Comparison of ENCODE assay signal across 13 cellular contexts in the genomic region with DNA sequence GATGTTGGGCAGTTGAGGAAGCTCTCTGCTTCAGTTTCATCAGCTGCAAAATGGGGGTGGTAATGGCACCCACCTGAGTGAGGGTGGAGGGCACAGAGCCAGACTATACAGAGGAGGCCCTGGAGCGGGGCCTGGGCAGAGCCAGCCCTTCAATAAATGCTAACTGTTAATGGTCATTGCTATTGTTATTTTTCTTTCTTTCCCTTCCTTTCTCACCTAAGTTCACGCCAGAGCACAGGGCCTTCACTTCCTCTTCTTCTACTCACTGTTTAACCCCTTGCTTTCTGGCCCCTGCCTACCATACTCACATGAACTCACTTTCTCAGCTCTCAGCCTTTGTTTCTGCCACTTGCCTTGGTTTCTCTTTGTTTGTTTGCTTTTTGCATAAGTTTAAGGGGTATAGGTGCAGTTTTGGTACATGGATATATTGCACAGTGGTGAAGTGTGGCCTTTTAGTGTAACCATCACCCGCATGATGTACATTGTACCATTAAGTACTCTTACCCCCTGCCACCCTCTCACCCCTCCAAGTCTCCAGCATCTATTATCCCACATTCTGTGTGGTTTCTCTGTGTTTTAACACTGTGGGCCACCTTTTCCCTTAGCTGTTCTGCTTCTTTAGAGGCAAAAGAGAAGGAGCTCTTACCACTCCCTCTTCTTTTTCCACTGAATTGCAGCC. TPM values are rescaled to one million over a fixed set of nuclear protein-coding genes. Genes with fewer than 3 reads are reported as not detected.
DNase-seq lines count a peak whose midpoint lies in the region; ATAC-seq and TF ChIP-seq lines count a peak whose summit lies in the region.
"Had no signal": no experiment of that assay in that cellular context is flagged by ENCODE, and none has a peak within 500 bp of the region (broad histone marks: within the 10 kb centered on the region; RNA-seq: fewer than 3 reads in every experiment).

No MANE protein-coding gene starts in this region.

- POLR2A ChIA-PET in GM10248 (lab: Yijun Ruan, JAX), result no interaction called here
- POLR2A ChIA-PET in naive thymus-derived CD4-positive, alpha-beta T cell (lab: Charles Lee), result interaction anchor here (1.9 kb wide), 1 partner anchor 26 kb away, joined by 3 read pairs; no protein-coding TSS in a partner anchor

- H3K27me3 Mint-ChIP-seq in naive thymus-derived CD4-positive, alpha-beta T cell, result peaks cover 0 to 46% (median 0%) of the 10 kb centered on the region in 5 donors
- H3K27me3 Mint-ChIP-seq: activated naive CD8-positive, alpha-beta T cell treated with anti-CD3 and anti-CD28 coated beads, Interleukin-2, amount 50 U/mL, for 24 hours had no signal

- intact Hi-C loops in naive thymus-derived CD4-positive, alpha-beta T cell (cut with micrococcal nuclease), result loop anchor here (10.0 kb wide), 2 partner anchors 345 to 415 kb away; no protein-coding TSS in a partner anchor
- intact Hi-C loops in ovary (cut with DNase I), result loop anchor here in 1 of 4 donors (10.0 kb wide), 1 partner anchor 335 kb away; no protein-coding TSS in a partner anchor

- no peak overlapping the region for H3K4me3 ChIP-seq in naive thymus-derived CD4-positive, alpha-beta T cell (ENCODE audit: low read length)
- no peak overlapping the region for H3K4me3 ChIP-seq in ovary
- H3K4me3 ChIP-seq: esophagus squamous epithelium had no signal

- peaks cover 0 to 14% (median 5%) of the 10 kb centered on the region in 7 donors for H3K4me1 Mint-ChIP-seq in naive thymus-derived CD4-positive, alpha-beta T cell

- CTCF ChIA-PET in GM10248 (lab: Yijun Ruan, JAX), result interaction anchor here (6.1 kb wide), 1 partner anchor 13 kb away, joined by 28 read pairs; no protein-coding TSS in a partner anchor
- CTCF ChIA-PET in naive thymus-derived CD4-positive, alpha-beta T cell (lab: Charles Lee), result interaction anchor here (0.6 kb wide), 1 partner anchor 9 kb away, joined by 4 read pairs; no protein-coding TSS in a partner anchor

- no peak overlapping the region for H3K27ac ChIP-seq in naive thymus-derived CD4-positive, alpha-beta T cell (ENCODE audit: low read depth, low read length)
- H3K27ac ChIP-seq in ovary, result no peak overlapping the region
- H3K27ac ChIP-seq: esophagus squamous epithelium, parathyroid adenoma had no signal

- DNase-seq in GM10248 (ENCODE audit: extremely low spot score) (peak; percentile 53), KBM-7 (peak; percentile 75), dermis blood vessel endothelial cell (peak; percentile 34), CD1c-positive myeloid dendritic cell (ENCODE audit: extremely low spot score) (no peak), ovary (no peak), RKO (ENCODE audit: low spot score) (no peak)
- DNase-seq in naive thymus-derived CD4-positive, alpha-beta T cell, result no peak
- DNase-seq: activated naive CD8-positive, alpha-beta T cell treated with anti-CD3 and anti-CD28 coated beads, Interleukin-2, amount 50 U/mL, for 24 hours; cerebellar nuclear complex; esophagus squamous epithelium; NCI-H446 had no signal

- H3K36me3 Mint-ChIP-seq in naive thymus-derived CD4-positive, alpha-beta T cell, result no peaks in the 10 kb centered on the region

- H3K4me3 Mint-ChIP-seq in naive thymus-derived CD4-positive, alpha-beta T cell, result no peak overlapping the region
- H3K4me3 Mint-ChIP-seq: activated naive CD8-positive, alpha-beta T cell treated with anti-CD3 and anti-CD28 coated beads, Interleukin-2, amount 50 U/mL, for 24 hours had no signal

- no peak for TF ChIP-seq CTCF in GM10248 (IDR thresholded peaks at IDR 0.05; ENCODE audit: control extremely low read depth, extremely low read depth, low read depth, missing control alignments)
- TF ChIP-seq CTCF in ovary (IDR thresholded peaks at IDR 0.05), result no peak

- H3K36me3 ChIP-seq in naive thymus-derived CD4-positive, alpha-beta T cell (ENCODE audit: control insufficient read depth in 2 of 3, insufficient read depth in 3 of 3, low read length in 3 of 3), result no peaks in the 10 kb centered on the region
- no peaks in the 10 kb centered on the region for H3K36me3 ChIP-seq in ovary
- H3K36me3 ChIP-seq: esophagus squamous epithelium had no signal

- in situ Hi-C loops in KBM-7 (cut with MboI; ENCODE audit: low pct_unique_long_range_greater_than_20kb, low sequenced_read_pairs), result no loop called here

- no peaks in the 10 kb centered on the region for H3K4me1 ChIP-seq in naive thymus-derived CD4-positive, alpha-beta T cell (ENCODE audit: control insufficient read depth in 2 of 2, insufficient read depth in 2 of 2, low read length in 2 of 2)
- H3K4me1 ChIP-seq in ovary (ENCODE audit: insufficient read depth), result no peaks in the 10 kb centered on the region
- H3K4me1 ChIP-seq: esophagus squamous epithelium, parathyroid adenoma had no signal

- H3K27ac Mint-ChIP-seq in naive thymus-derived CD4-positive, alpha-beta T cell, result no peak overlapping the region
- H3K27ac Mint-ChIP-seq: activated naive CD8-positive, alpha-beta T cell treated with anti-CD3 and anti-CD28 coated beads, Interleukin-2, amount 50 U/mL, for 24 hours had no signal

- TF ChIP-seq EP300 in ovary (IDR thresholded peaks at IDR 0.05), result no peak

- no peaks in the 10 kb centered on the region for H3K27me3 ChIP-seq in naive thymus-derived CD4-positive, alpha-beta T cell (ENCODE audit: control insufficient read depth in 2 of 2, insufficient read depth in 2 of 2, low read length in 2 of 2)
- H3K27me3 ChIP-seq in ovary, result no peaks in the 10 kb centered on the region
- H3K27me3 ChIP-seq: esophagus squamous epithelium had no signal

- 77 to 84% (median 80%) methylated on average over 3 of the region's 3 CpGs for WGBS in ovary, 3 donors

- H3K9me3 Mint-ChIP-seq in naive thymus-derived CD4-positive, alpha-beta T cell, result no peaks in the 10 kb centered on the region
- H3K9me3 Mint-ChIP-seq: activated naive CD8-positive, alpha-beta T cell treated with anti-CD3 and anti-CD28 coated beads, Interleukin-2, amount 50 U/mL, for 24 hours had no signal

- no peak for TF ChIP-seq POLR2A in ovary (IDR thresholded peaks at IDR 0.05)

- peak; percentile 70 for ATAC-seq in GM21529 (IDR thresholded peaks at IDR 0.05; ENCODE audit: unreplicated experiment)
- ATAC-seq in naive thymus-derived CD4-positive, alpha-beta T cell, result no peak
- ATAC-seq: activated naive CD8-positive, alpha-beta T cell treated with anti-CD3 and anti-CD28 coated beads, Interleukin-2, amount 50 U/mL, for 24 hours had no signal

- H3K9me3 ChIP-seq in naive thymus-derived CD4-positive, alpha-beta T cell (ENCODE audit: control insufficient read depth in 2 of 3, low read length in 3 of 3), result no peaks in the 10 kb centered on the region
- H3K9me3 ChIP-seq in ovary, result no peaks in the 10 kb centered on the region
- H3K9me3 ChIP-seq: esophagus squamous epithelium had no signal

RNA-seq across cellular contexts. Expression of a gene that starts 7.5 kb away (rescaled TPM):
- 20.6 and 28.9 TPM in 2 replicates for total RNA-seq in dermis blood vessel endothelial cell
- 10 to 100 TPM; 28.3 to 56.7 (median 51.6) TPM for total RNA-seq in naive thymus-derived CD4-positive, alpha-beta T cell
- polyA plus RNA-seq in naive thymus-derived CD4-positive, alpha-beta T cell, result 10 to 100 TPM in 1 of 2 donors, 1 to 10 TPM in 1; 4.2 to 10.0 TPM
- total RNA-seq in ovary, result 10 to 100 TPM; 21.1 to 64.4 (median 53.3) TPM
- 10 to 100 TPM in 1 of 2 donors, 1 to 10 TPM in 1; 7.3 to 15.1 TPM for polyA plus RNA-seq in ovary

Comparison
In these comparisons a context has a peak if more than half of its experiments do, and no peak if none do; other contexts are left out.
1. DNase-seq: peak in GM10248 (single experiment), KBM-7 (single experiment) and dermis blood vessel endothelial cell (single experiment); none in naive thymus-derived CD4-positive, alpha-beta T cell (0 of 9), CD1c-positive myeloid dendritic cell (single experiment), ovary (0 of 5) and RKO (single experiment).